8 cellular contexts compared by ENCODE assay signal in genomic region chrX:46574941-46575381, GRCh38. TPM values are rescaled to one million over a fixed set of nuclear protein-coding genes. Genes with fewer than 3 reads are reported as not detected.
A peak's percentile ranks its signal among the peaks of the same experiment; 100 is the strongest.
DNase-seq lines count a peak whose midpoint lies in the region; ATAC-seq and TF ChIP-seq lines count a peak whose summit lies in the region.

No MANE protein-coding gene starts in this region.

- H3K79me2 ChIP-seq in H9 (ENCODE audit: insufficient read depth, low read length) = peaks cover 16% of the 10 kb centered on the region; the same call in 1 of the 2 replicates

- no peak for TF ChIP-seq CTCF in CD4-positive, alpha-beta T cell (IDR thresholded peaks at IDR 0.05)
- TF ChIP-seq CTCF in H9 (conservative IDR thresholded peaks at IDR 0.05) = no peak
- no peak for TF ChIP-seq CTCF in RWPE2 (IDR thresholded peaks at IDR 0.05; ENCODE audit: poor library complexity, severe bottlenecking)
- no peak for TF ChIP-seq CTCF in MCF 10A (IDR thresholded peaks at IDR 0.05; ENCODE audit: unreplicated experiment)

- no peaks in the 10 kb centered on the region for H3K27me3 ChIP-seq in CD4-positive, alpha-beta T cell (ENCODE audit: control insufficient read depth, insufficient read depth, low read length)
- no peaks in the 10 kb centered on the region; the same call in 1 of the 2 replicates for H3K27me3 ChIP-seq in H9 (ENCODE audit: insufficient read depth, low read length)
- no peaks in the 10 kb centered on the region for H3K27me3 ChIP-seq in RWPE2 (ENCODE audit: insufficient read depth, poor library complexity, severe bottlenecking)

- no peak overlapping the region for H3K4ac ChIP-seq in H9 (ENCODE audit: low read depth, low read length)

- no peaks in the 10 kb centered on the region for H3K36me3 ChIP-seq in RWPE2 (ENCODE audit: low read depth)

- H3K56ac ChIP-seq in H9 (ENCODE audit: insufficient read length, low read depth, low read length) = no peak overlapping the region

- no peak overlapping the region for H4K91ac ChIP-seq in H9 (ENCODE audit: insufficient read length, low read depth, low read length)

- H3K9me3 Mint-ChIP-seq in CD4-positive, alpha-beta T cell = no peaks in the 10 kb centered on the region
- peaks cover 64 to 72% of the 10 kb centered on the region in 2 experiments for H3K9me3 Mint-ChIP-seq in H9
- H3K9me3 Mint-ChIP-seq in MCF 10A (ENCODE audit: unreplicated experiment) = no peaks in the 10 kb centered on the region
- no peaks in the 10 kb centered on the region for H3K9me3 Mint-ChIP-seq in stimulated activated naive CD8-positive, alpha-beta T cell treated with anti-CD3 and anti-CD28 coated beads, Interleukin-15, amount 100 ng/mL, for 72 hours

- no peak overlapping the region for H3K14ac ChIP-seq in H9 (ENCODE audit: insufficient read depth, low read length)

- POLR2A ChIA-PET in CD4-positive, alpha-beta T cell (lab: Charles Lee) = interaction anchor here (1.3 to 1.8 kb wide), 2 partner anchors 36 to 67 kb away, joined by 5 to 6 read pairs; no protein-coding TSS in a partner anchor
- POLR2A ChIA-PET in MCF 10A (lab: Yijun Ruan, JAX) = no interaction called here

- no peaks in the 10 kb centered on the region for H4K20me1 ChIP-seq in H9 (ENCODE audit: control insufficient read depth, insufficient read depth, insufficient read length)

- peak overlapping the region; percentile 60 for H3K4me3 ChIP-seq in RWPE2 (ENCODE audit: severe bottlenecking)

- no peak overlapping the region for H4K5ac ChIP-seq in H9 (ENCODE audit: insufficient read length, low read depth, low read length)

- no peak overlapping the region for H2BK5ac ChIP-seq in H9 (ENCODE audit: insufficient read length, low read length)

- peak overlapping the region; percentile 6 for H3K9ac ChIP-seq in H9 (ENCODE audit: extremely low read depth, insufficient read length, low read length)

- no peak overlapping the region for H2BK12ac ChIP-seq in H9 (ENCODE audit: insufficient read length, low read depth, low read length)

- no peak overlapping the region for H2AFZ ChIP-seq in H9 (ENCODE audit: low read length)

- no TSS peak for BruUV-seq in MCF 10A (replicated peaks; lab: Mats Ljungman, UMichigan)

- H3K9me3 ChIP-seq in CD4-positive, alpha-beta T cell (ENCODE audit: control insufficient read depth, low read length) = no peaks in the 10 kb centered on the region
- H3K9me3 ChIP-seq in H9 (ENCODE audit: control insufficient read depth, low read depth, low read length) = peaks cover 5% of the 10 kb centered on the region
- no peaks in the 10 kb centered on the region for H3K9me3 ChIP-seq in RWPE2 (ENCODE audit: severe bottlenecking)

- H3K27me3 Mint-ChIP-seq in CD4-positive, alpha-beta T cell = no peaks in the 10 kb centered on the region
- H3K27me3 Mint-ChIP-seq in H9 (ENCODE audit: low read depth) = peaks cover 6% of the 10 kb centered on the region
- H3K27me3 Mint-ChIP-seq in MCF 10A (ENCODE audit: insufficient read depth, unreplicated experiment) = peaks cover 37% of the 10 kb centered on the region
- H3K27me3 Mint-ChIP-seq in stimulated activated naive CD8-positive, alpha-beta T cell treated with anti-CD3 and anti-CD28 coated beads, Interleukin-15, amount 100 ng/mL, for 72 hours = peaks cover 24% of the 10 kb centered on the region

- H3K36me3 Mint-ChIP-seq in CD4-positive, alpha-beta T cell (ENCODE audit: low read depth) = peaks cover 9% of the 10 kb centered on the region
- H3K36me3 Mint-ChIP-seq in H9 (ENCODE audit: insufficient read depth in 1 of 3, low read depth in 3 of 3) (peaks cover 16 to 42% (median 22%) of the 10 kb centered on the region in 3 experiments; a peak in 6 of 7 replicates), MCF 10A (ENCODE audit: insufficient read depth, unreplicated experiment) (no peaks in the 10 kb centered on the region)

- no peak overlapping the region for H3T11ph ChIP-seq in H9 (ENCODE audit: low read length)

- peaks cover 5% of the 10 kb centered on the region for H3K23me2 ChIP-seq in H9 (ENCODE audit: insufficient read length, low read depth, low read length, poor library complexity, severe bottlenecking)

- peak overlapping the region; percentile 38 for H3K4me3 Mint-ChIP-seq in CD4-positive, alpha-beta T cell
- H3K4me3 Mint-ChIP-seq in H9 (peak overlapping the region; percentile 75 to 93), MCF 10A (ENCODE audit: unreplicated experiment) (peak overlapping the region; percentile 65)
- H3K4me3 Mint-ChIP-seq in stimulated activated naive CD8-positive, alpha-beta T cell treated with anti-CD3 and anti-CD28 coated beads, Interleukin-15, amount 100 ng/mL, for 72 hours = peak overlapping the region; percentile 19 to 56

- no peak overlapping the region for H3K18ac ChIP-seq in H9 (ENCODE audit: insufficient read length, low read depth, low read length)

- H3K4me1 ChIP-seq in H9 (ENCODE audit: insufficient read depth, low read length) = no peaks in the 10 kb centered on the region; the same call in 1 of the 2 replicates
- peaks cover 7% of the 10 kb centered on the region for H3K4me1 ChIP-seq in RWPE2 (ENCODE audit: insufficient read depth, poor library complexity, severe bottlenecking)

- H2AK5ac ChIP-seq in H9 (ENCODE audit: insufficient read length, low read length) = no peak overlapping the region

- intact Hi-C loops in CD4-positive, alpha-beta T cell (cut with DNase I, micrococcal nuclease) = loop anchor here (1.0 to 10.0 kb wide), 6 partner anchors 14 to 770 kb away; partner anchors contain the start of gene ZNF674 (in 1 of the 2)
- intact Hi-C loops in MCF 10A (cut with micrococcal nuclease) = no loop called here

- H3K4me1 Mint-ChIP-seq in CD4-positive, alpha-beta T cell (ENCODE audit: low read depth) = peaks cover 46% of the 10 kb centered on the region
- H3K4me1 Mint-ChIP-seq in H9 (peaks cover 12 to 21% of the 10 kb centered on the region in 2 experiments), MCF 10A (ENCODE audit: insufficient read depth, unreplicated experiment) (peaks cover 5% of the 10 kb centered on the region)
- H3K4me1 Mint-ChIP-seq in stimulated activated naive CD8-positive, alpha-beta T cell treated with anti-CD3 and anti-CD28 coated beads, Interleukin-15, amount 100 ng/mL, for 72 hours = peaks cover 36% of the 10 kb centered on the region

- CTCF ChIA-PET in CD4-positive, alpha-beta T cell (lab: Charles Lee) = interaction anchor here (0.6 to 1.4 kb wide), 4 partner anchors 8 to 67 kb away, joined by 3 to 6 read pairs (median 4); no protein-coding TSS in a partner anchor
- CTCF ChIA-PET in MCF 10A (lab: Yijun Ruan, JAX) = no interaction called here

- H4K8ac ChIP-seq in H9 (replicated peaks; ENCODE audit: insufficient read length, low read depth, low read length) = no peak overlapping the region

- H2BK15ac ChIP-seq in H9 (ENCODE audit: low read depth, low read length) = no peak overlapping the region

- no peak overlapping the region for H3K27ac Mint-ChIP-seq in CD4-positive, alpha-beta T cell
- H3K27ac Mint-ChIP-seq in H9 (no peak overlapping the region), MCF 10A (ENCODE audit: low read depth, unreplicated experiment) (no peak overlapping the region)
- no peak overlapping the region for H3K27ac Mint-ChIP-seq in stimulated activated naive CD8-positive, alpha-beta T cell treated with anti-CD3 and anti-CD28 coated beads, Interleukin-15, amount 100 ng/mL, for 72 hours

- H3K79me1 ChIP-seq in H9 (ENCODE audit: insufficient read depth, low read depth, low read length, poor library complexity, severe bottlenecking) = no peaks in the 10 kb centered on the region

- H2BK20ac ChIP-seq in H9 (ENCODE audit: low read depth, low read length, poor library complexity, severe bottlenecking) = no peak overlapping the region

- no CpG with 5 or more reads among the region's 66 CpGs for WGBS in H9 (ENCODE audit: extremely low coverage, insufficient read length, low lambda C conversion rate)

- no peak overlapping the region for H3K23ac ChIP-seq in H9 (ENCODE audit: insufficient read length, low read depth, low read length)

- H3K27ac ChIP-seq in CD4-positive, alpha-beta T cell (ENCODE audit: low read depth, low read length) = no peak overlapping the region
- H3K27ac ChIP-seq in H9 (ENCODE audit: insufficient read length, low read depth, low read length) = no peak overlapping the region
- H3K27ac ChIP-seq in RWPE2 (ENCODE audit: poor library complexity, severe bottlenecking) = peak overlapping the region; percentile 29

- no peak overlapping the region for H2BK120ac ChIP-seq in H9 (ENCODE audit: low read depth, low read length, poor library complexity, severe bottlenecking)

- peak; percentile 11 to 58 (median 34) for DNase-seq in CD4-positive, alpha-beta T cell
- DNase-seq in H9 (peak; percentile 41), RWPE2 (ENCODE audit: low spot score) (no peak), MCF 10A (ENCODE audit: unreplicated experiment) (no peak), left lobe of liver (ENCODE audit: low spot score) (peak; percentile 51), cortex of kidney (lab: John Stamatoyannopoulos, UW) (no peak), occipital lobe (lab: John Stamatoyannopoulos, UW) (no peak)
- peak; percentile 39 for DNase-seq in stimulated activated naive CD8-positive, alpha-beta T cell treated with anti-CD3 and anti-CD28 coated beads, Interleukin-15, amount 100 ng/mL, for 72 hours

- peak; percentile 13 for ATAC-seq in CD4-positive, alpha-beta T cell (ENCODE audit: poor library complexity)
- ATAC-seq in RWPE2 (ENCODE audit: low read depth) (peak; percentile 28), left lobe of liver (peak; percentile 67)
- ATAC-seq in stimulated activated naive CD8-positive, alpha-beta T cell treated with anti-CD3 and anti-CD28 coated beads, Interleukin-15, amount 100 ng/mL, for 72 hours = peak; percentile 16

- peak overlapping the region; percentile 71 for H3K4me2 ChIP-seq in H9 (ENCODE audit: insufficient read depth, insufficient read length, low read length)

RNA-seq across cellular contexts. Expression of gene CHST7, which starts 1.4 kb away (rescaled TPM):
- total RNA-seq in CD4-positive, alpha-beta T cell = 1 to 10 TPM; 4.0 to 4.6 TPM
- total RNA-seq in H9 (2021) (17.1 and 18.7 TPM in 2 replicates), MCF 10A (2022) (1.2 and 1.6 TPM in 2 replicates), left lobe of liver (6.6 TPM), occipital lobe (6.7 TPM)

RNA-seq across cellular contexts. Expression of gene ZNF674, which starts 29.7 kb away (rescaled TPM):
- total RNA-seq in CD4-positive, alpha-beta T cell = 1 to 10 TPM; 1.2 to 1.9 TPM
- total RNA-seq in H9 (2021) = 7.9 and 10.1 TPM in 2 replicates
- 7.2 and 9.7 TPM in 2 replicates for total RNA-seq in MCF 10A (2022)
- total RNA-seq in left lobe of liver = 1.8 TPM
- total RNA-seq in occipital lobe = 13.9 TPM

Comparison
In these comparisons a context has a peak if more than half of its experiments do, and no peak if none do; other contexts are left out.
1. ATAC-seq: peak in every context shown above with its lines; median percentile 67 in left lobe of liver; 28 in RWPE2; 16 in stimulated activated naive CD8-positive, alpha-beta T cell treated with anti-CD3 and anti-CD28 coated beads, Interleukin-15, amount 100 ng/mL, for 72 hours; 13 in CD4-positive, alpha-beta T cell.
2. DNase-seq: peak in CD4-positive, alpha-beta T cell (10 of 10), H9 (single experiment), left lobe of liver (single experiment) and stimulated activated naive CD8-positive, alpha-beta T cell treated with anti-CD3 and anti-CD28 coated beads, Interleukin-15, amount 100 ng/mL, for 72 hours (2 of 2); none in RWPE2 (single experiment), MCF 10A (single experiment), cortex of kidney (single experiment) and occipital lobe (single experiment).
3. Peak in every context shown above with its lines, with median percentiles within 50 percentile points of each other: H3K4me3 Mint-ChIP-seq.